In genomic region chr12:81288651-81289050, GRCh38 we compare ENCODE assay signal across 34 cellular contexts.
"Had no signal": no experiment of that assay in that cellular context is flagged by ENCODE, and none has a peak within 500 bp of the region (broad histone marks: within the 10 kb centered on the region; RNA-seq: fewer than 3 reads in every experiment).

No MANE protein-coding gene starts in this region.

- DNase-seq: Karpas-422, Kasumi-1, MG63, MM.1S, MV-4-11, NCI-H1048, NCI-H1092, NCI-H1092 treated with DMSO at 0.1 percent for 48 hours, NCI-H1105, NCI-H1105 treated with DMSO at 0.1 percent for 48 hours, NCI-H1417, NCI-H1417 treated with DMSO at 0.1 percent for 48 hours, NCI-H1436, NCI-H1436 treated with DMSO at 0.1 percent for 48 hours, NCI-H146, NCI-H1694, NCI-H1694 treated with DMSO at 0.1 percent for 48 hours, NCI-H187, NCI-H187 treated with DMSO at 0.1 percent for 48 hours, NCI-H1930, NCI-H2029, NCI-H2029 treated with DMSO at 0.1 percent for 48 hours, NCI-H2081, NCI-H2081 treated with DMSO at 0.1 percent for 48 hours, NCI-H2107, NCI-H2171, NCI-H2171 treated with DMSO at 0.1 percent for 48 hours, NCI-H2227 treated with DMSO at 0.1 percent for 48 hours, NCI-H226, NCI-H345, NCI-H446, NCI-H446 treated with DMSO at 0.1 percent for 48 hours, NCI-H510A, NCI-H510A treated with DMSO at 0.1 percent for 48 hours had no signal
